In the genomic region with DNA sequence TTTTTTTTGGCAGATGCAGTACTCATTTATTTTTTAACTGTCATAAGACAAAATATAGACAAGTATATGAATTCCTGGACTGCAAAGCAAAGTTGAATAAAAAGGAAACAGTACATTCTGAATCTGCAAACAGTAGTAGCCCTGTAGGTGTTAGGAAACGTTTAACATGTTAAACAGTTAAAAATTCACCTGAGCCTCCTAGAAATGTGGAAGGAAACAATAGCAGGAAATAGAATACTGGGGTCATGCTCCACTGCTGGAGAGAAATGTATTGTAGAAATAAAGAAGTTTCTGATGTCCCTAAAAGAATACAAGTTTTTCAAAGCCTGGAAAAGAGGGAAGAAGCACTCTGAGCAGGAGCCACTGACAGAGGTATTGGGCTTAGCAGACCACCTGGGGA, we compare ENCODE assay signal across 29 cellular contexts.
"Had no signal": no experiment of that assay in that cellular context is flagged by ENCODE, and none has a peak within 500 bp of the region (broad histone marks: within the 10 kb centered on the region; RNA-seq: fewer than 3 reads in every experiment).

No MANE protein-coding gene starts in this region.

- H3K27me3 Mint-ChIP-seq: activated CD4-positive, alpha-beta memory T cell treated with anti-CD3 and anti-CD28 coated beads, Interleukin-2, amount 10 ng/mL, durations not matched to agents 7 days and 5 days; activated CD4-positive, alpha-beta T cell treated with anti-CD3 and anti-CD28 coated beads, Interleukin-2, amount 10 ng/mL, durations not matched to agents 7 days and 5 days; activated naive CD4-positive, alpha-beta T cell treated with anti-CD3 and anti-CD28 coated beads, Interleukin-2, amount 10 ng/mL, durations not matched to agents 7 days and 5 days; activated naive CD8-positive, alpha-beta T cell treated with anti-CD3 and anti-CD28 coated beads, Interleukin-2, amount 10 ng/mL, durations not matched to agents 7 days and 5 days; activated T-cell treated with anti-CD3 and anti-CD28 coated beads, Interleukin-2, amount 50 U/mL, for 24 hours; central memory CD8-positive, alpha-beta T cell; dendritic cell treated with granulocyte-macrophage colony-stimulating factor and Interleukin-4, amounts not matched to agents 40 ng/mL and 50 ng/mL, for 4 days had no signal

- H3K4me3 Mint-ChIP-seq: activated CD4-positive, alpha-beta memory T cell treated with anti-CD3 and anti-CD28 coated beads, Interleukin-2, amount 10 ng/mL, durations not matched to agents 7 days and 5 days; activated CD4-positive, alpha-beta T cell treated with anti-CD3 and anti-CD28 coated beads, Interleukin-2, amount 10 ng/mL, durations not matched to agents 7 days and 5 days; activated naive CD4-positive, alpha-beta T cell treated with anti-CD3 and anti-CD28 coated beads, Interleukin-2, amount 10 ng/mL, durations not matched to agents 7 days and 5 days; activated naive CD8-positive, alpha-beta T cell treated with anti-CD3 and anti-CD28 coated beads, Interleukin-2, amount 10 ng/mL, durations not matched to agents 7 days and 5 days; activated T-cell treated with anti-CD3 and anti-CD28 coated beads, Interleukin-2, amount 50 U/mL, for 24 hours; activated T-cell treated with anti-CD3 and anti-CD28 coated beads, Interleukin-2, amount 50 U/mL, for 72 hours; central memory CD8-positive, alpha-beta T cell; dendritic cell treated with granulocyte-macrophage colony-stimulating factor and Interleukin-4, amounts not matched to agents 40 ng/mL and 50 ng/mL, for 4 days; endodermal cell had no signal

- DNase-seq: activated CD4-positive, alpha-beta memory T cell treated with anti-CD3 and anti-CD28 coated beads, Interleukin-2, amount 10 ng/mL, durations not matched to agents 7 days and 5 days; activated CD4-positive, alpha-beta T cell treated with anti-CD3 and anti-CD28 coated beads for 1 hour; activated CD4-positive, alpha-beta T cell treated with anti-CD3 and anti-CD28 coated beads for 4 hours; activated CD4-positive, alpha-beta T cell treated with anti-CD3 and anti-CD28 coated beads, Interleukin-2, amount 10 ng/mL, durations not matched to agents 7 days and 5 days; activated CD4-positive, alpha-beta T cell treated with anti-CD3 and anti-CD28 coated beads, Interleukin-2, amount 50 U/mL, for 4 hours; activated CD8-positive, alpha-beta memory T cell treated with anti-CD3 and anti-CD28 coated beads, Interleukin-2, amount 50 U/mL, for 48 hours; activated gamma-delta T cell; activated naive CD4-positive, alpha-beta T cell; activated naive CD4-positive, alpha-beta T cell treated with anti-CD3 and anti-CD28 coated beads, Interleukin-2, amount 10 ng/mL, durations not matched to agents 7 days and 5 days; activated naive CD8-positive, alpha-beta T cell treated with anti-CD3 and anti-CD28 coated beads, Interleukin-2, amount 10 ng/mL, durations not matched to agents 7 days and 5 days; activated T-cell treated with anti-CD3 and anti-CD28 coated beads for 4 hours; activated T-cell treated with anti-CD3 and anti-CD28 coated beads, Interleukin-2, amount 50 U/mL, for 24 hours; activated T-cell treated with anti-CD3 and anti-CD28 coated beads, Interleukin-2, amount 50 U/mL, for 72 hours; anterior cingulate cortex; brain microvascular endothelial cell; dorsolateral prefrontal cortex; effector memory CD4-positive, alpha-beta T cell; endodermal cell; erythroblast; foreskin keratinocyte; gastrocnemius medialis; glutamatergic neuron; heart left ventricle; T-helper 2 cell had no signal

- H3K36me3 Mint-ChIP-seq: activated naive CD4-positive, alpha-beta T cell treated with anti-CD3 and anti-CD28 coated beads, Interleukin-2, amount 10 ng/mL, durations not matched to agents 7 days and 5 days; activated naive CD4-positive, alpha-beta T cell treated with anti-CD3 and anti-CD28 coated beads, Interleukin-2, amount 50 U/mL, for 72 hours; activated naive CD8-positive, alpha-beta T cell treated with anti-CD3 and anti-CD28 coated beads, Interleukin-2, amount 10 ng/mL, durations not matched to agents 7 days and 5 days had no signal

- H3K4me1 Mint-ChIP-seq: activated CD4-positive, alpha-beta memory T cell treated with anti-CD3 and anti-CD28 coated beads, Interleukin-2, amount 10 ng/mL, durations not matched to agents 7 days and 5 days; activated CD4-positive, alpha-beta T cell treated with anti-CD3 and anti-CD28 coated beads, Interleukin-2, amount 10 ng/mL, durations not matched to agents 7 days and 5 days; activated naive CD4-positive, alpha-beta T cell treated with anti-CD3 and anti-CD28 coated beads, Interleukin-2, amount 10 ng/mL, durations not matched to agents 7 days and 5 days; activated naive CD8-positive, alpha-beta T cell treated with anti-CD3 and anti-CD28 coated beads, Interleukin-2, amount 10 ng/mL, durations not matched to agents 7 days and 5 days; central memory CD8-positive, alpha-beta T cell had no signal

- H3K27me3 ChIP-seq: brain microvascular endothelial cell, dorsolateral prefrontal cortex, esophagus muscularis mucosa, foreskin keratinocyte, gastrocnemius medialis, heart left ventricle had no signal

- H3K4me1 ChIP-seq: foreskin keratinocyte, gastrocnemius medialis, heart left ventricle had no signal

- ATAC-seq: activated naive CD4-positive, alpha-beta T cell treated with anti-CD3 and anti-CD28 coated beads, Interleukin-2, amount 50 U/mL, for 72 hours; activated T-cell treated with anti-CD3 and anti-CD28 coated beads, Interleukin-2, amount 50 U/mL, for 72 hours; foreskin keratinocyte; gastrocnemius medialis; heart left ventricle had no signal

- H3K9me3 ChIP-seq: esophagus muscularis mucosa, gastrocnemius medialis had no signal

- H3K36me3 ChIP-seq: brain microvascular endothelial cell, esophagus muscularis mucosa, gastrocnemius medialis, heart left ventricle had no signal

- H3K27ac ChIP-seq: brain microvascular endothelial cell, coronary artery, dorsolateral prefrontal cortex, foreskin keratinocyte, gastrocnemius medialis, heart left ventricle had no signal

- H3K9me3 Mint-ChIP-seq: activated CD4-positive, alpha-beta T cell treated with anti-CD3 and anti-CD28 coated beads, Interleukin-2, amount 10 ng/mL, durations not matched to agents 7 days and 5 days; activated T-cell treated with anti-CD3 and anti-CD28 coated beads, Interleukin-2, amount 50 U/mL, for 24 hours; endodermal cell had no signal

- H3K27ac Mint-ChIP-seq: activated CD4-positive, alpha-beta memory T cell treated with anti-CD3 and anti-CD28 coated beads, Interleukin-2, amount 10 ng/mL, durations not matched to agents 7 days and 5 days; activated CD4-positive, alpha-beta T cell treated with anti-CD3 and anti-CD28 coated beads, Interleukin-2, amount 10 ng/mL, durations not matched to agents 7 days and 5 days; activated naive CD4-positive, alpha-beta T cell treated with anti-CD3 and anti-CD28 coated beads, Interleukin-2, amount 10 ng/mL, durations not matched to agents 7 days and 5 days; activated naive CD4-positive, alpha-beta T cell treated with anti-CD3 and anti-CD28 coated beads, Interleukin-2, amount 50 U/mL, for 72 hours; activated naive CD8-positive, alpha-beta T cell treated with anti-CD3 and anti-CD28 coated beads, Interleukin-2, amount 10 ng/mL, durations not matched to agents 7 days and 5 days; activated T-cell treated with anti-CD3 and anti-CD28 coated beads, Interleukin-2, amount 50 U/mL, for 24 hours; activated T-cell treated with anti-CD3 and anti-CD28 coated beads, Interleukin-2, amount 50 U/mL, for 72 hours; dendritic cell treated with granulocyte-macrophage colony-stimulating factor and Interleukin-4, amounts not matched to agents 40 ng/mL and 50 ng/mL, for 4 days; endodermal cell had no signal

- H3K4me3 ChIP-seq: coronary artery, dorsolateral prefrontal cortex, esophagus muscularis mucosa, gastrocnemius medialis, heart left ventricle had no signal
